In the genomic region with DNA sequence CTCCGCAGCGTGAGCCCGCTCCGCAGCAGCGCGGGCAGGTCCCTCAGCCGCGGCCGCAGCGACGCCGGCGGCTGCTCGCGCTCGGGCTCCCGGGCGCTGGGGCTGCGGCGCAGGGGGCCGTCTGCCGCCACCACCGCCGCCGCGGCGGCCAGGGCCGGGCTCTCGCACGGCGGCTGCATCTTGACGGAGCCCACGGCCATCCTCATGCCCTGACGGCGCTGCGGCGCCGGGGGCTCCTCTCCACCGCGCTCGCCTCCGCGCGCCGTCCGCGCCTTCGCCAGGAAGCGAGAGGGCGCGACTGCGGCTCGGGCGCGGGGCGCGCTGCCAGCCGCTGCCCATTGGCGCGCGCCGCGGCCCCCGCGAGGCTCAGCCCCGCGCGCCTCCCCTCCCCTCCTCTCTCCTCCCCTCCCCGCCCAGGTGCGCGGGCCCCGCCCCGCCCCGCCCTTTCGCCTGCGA, we compare ENCODE assay signal across 8 cellular contexts. TPM values are rescaled to one million over a fixed set of nuclear protein-coding genes. Genes with fewer than 3 reads are reported as not detected.
DNase-seq lines count a peak whose midpoint lies in the region; ATAC-seq and TF ChIP-seq lines count a peak whose summit lies in the region.

A gene with protein sequence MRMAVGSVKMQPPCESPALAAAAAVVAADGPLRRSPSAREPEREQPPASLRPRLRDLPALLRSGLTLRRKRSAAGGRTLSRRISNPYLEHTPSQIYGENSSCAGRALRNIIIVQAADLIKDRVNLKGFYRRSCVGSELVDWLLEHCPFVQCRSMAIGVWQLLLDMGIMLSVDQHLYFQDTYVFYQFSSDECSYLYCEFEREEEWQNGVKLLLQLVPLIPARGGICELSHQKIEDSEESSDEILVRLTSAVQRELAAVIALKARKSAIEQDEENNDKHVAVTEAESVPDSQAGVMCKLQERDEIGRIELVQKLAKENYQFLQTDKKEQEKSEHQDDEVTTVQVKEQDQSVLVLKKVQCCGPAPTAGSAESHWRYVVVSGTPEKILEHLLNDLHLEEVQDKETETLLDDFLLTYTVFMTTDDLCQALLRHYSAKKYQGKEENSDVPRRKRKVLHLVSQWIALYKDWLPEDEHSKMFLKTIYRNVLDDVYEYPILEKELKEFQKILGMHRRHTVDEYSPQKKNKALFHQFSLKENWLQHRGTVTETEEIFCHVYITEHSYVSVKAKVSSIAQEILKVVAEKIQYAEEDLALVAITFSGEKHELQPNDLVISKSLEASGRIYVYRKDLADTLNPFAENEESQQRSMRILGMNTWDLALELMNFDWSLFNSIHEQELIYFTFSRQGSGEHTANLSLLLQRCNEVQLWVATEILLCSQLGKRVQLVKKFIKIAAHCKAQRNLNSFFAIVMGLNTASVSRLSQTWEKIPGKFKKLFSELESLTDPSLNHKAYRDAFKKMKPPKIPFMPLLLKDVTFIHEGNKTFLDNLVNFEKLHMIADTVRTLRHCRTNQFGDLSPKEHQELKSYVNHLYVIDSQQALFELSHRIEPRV (minus strand): TSS at position 300 of the 456 bp plus-strand sequence. CDS start 94 bp downstream, at position 206.

- H3K4me3 ChIP-seq in PC-9 (peak within 1 kb of the TSS; percentile 83), endodermal cell (ENCODE audit: low read length) (peak within 1 kb of the TSS; percentile 79), mucosa of rectum (ENCODE audit: low read length in 2 of 2) (peak within 1 kb of the TSS; percentile 86 to 89)

- no peaks in the 10 kb centered on the region for H4K20me1 ChIP-seq in PC-9 (ENCODE audit: insufficient read depth)

- H3K27ac ChIP-seq in PC-9 (no peak within 1 kb of the TSS), endodermal cell (ENCODE audit: low read depth, low read length) (no peak within 1 kb of the TSS), mucosa of rectum (ENCODE audit: low read depth in 2 of 2, low read length in 2 of 2) (peak within 1 kb of the TSS; percentile 84 to 87)

- H3K9ac ChIP-seq in endodermal cell (ENCODE audit: extremely low read depth, low read length, poor library complexity, severe bottlenecking): no peak within 1 kb of the TSS
- H3K9ac ChIP-seq in mucosa of rectum (ENCODE audit: low read depth in 1 of 2, low read length in 2 of 2): peak within 1 kb of the TSS; percentile 66 to 73

- H3K4me1 ChIP-seq in PC-9 (replicated peaks; ENCODE audit: insufficient read depth) (peaks cover 38% of the 10 kb centered on the region), endodermal cell (ENCODE audit: control insufficient read depth, insufficient read depth, low read length) (peaks cover 6% of the 10 kb centered on the region), mucosa of rectum (ENCODE audit: control insufficient read depth in 2 of 2, insufficient read depth in 2 of 2, low read length in 2 of 2) (peaks cover 7 to 23% of the 10 kb centered on the region in 2 donors)

- peak; percentile 51 for ATAC-seq in GM18520 (IDR thresholded peaks at IDR 0.05; ENCODE audit: unreplicated experiment)
- peak; percentile 46 for ATAC-seq in HG03159 (IDR thresholded peaks at IDR 0.05; ENCODE audit: unreplicated experiment)
- no peak for ATAC-seq in GM21526 (IDR thresholded peaks at IDR 0.05; ENCODE audit: low FRiP score, unreplicated experiment)

- H2AFZ ChIP-seq in PC-9: peak within 1 kb of the TSS; percentile 91

- H3K9me3 ChIP-seq in PC-9 (ENCODE audit: insufficient read depth, low read depth) (peaks cover 4% of the 10 kb centered on the region; the same call in 1 of the 2 replicates), endodermal cell (ENCODE audit: control insufficient read depth, low read length) (peaks cover 21% of the 10 kb centered on the region), mucosa of rectum (ENCODE audit: control insufficient read depth in 2 of 2, low read length in 2 of 2) (no peaks in the 10 kb centered on the region)

- H3K9me2 ChIP-seq in PC-9 (ENCODE audit: insufficient read depth): no peaks in the 10 kb centered on the region

- CTCF ChIA-PET in PC-9 (lab: Charles Lee): no interaction called here

- POLR2A ChIA-PET in PC-9 (lab: Charles Lee; ENCODE audit: unreplicated experiment): no interaction called here

- peaks cover 41% of the 10 kb centered on the region for H3K79me2 ChIP-seq in PC-9 (ENCODE audit: low read depth)

- no peaks in the 10 kb centered on the region for H3K27me3 ChIP-seq in PC-9 (ENCODE audit: insufficient read depth, low read depth)
- peaks cover 20% of the 10 kb centered on the region for H3K27me3 ChIP-seq in endodermal cell (ENCODE audit: control insufficient read depth, insufficient read depth, low read length, poor library complexity, severe bottlenecking)
- peaks cover 0 to 5% of the 10 kb centered on the region in 2 donors for H3K27me3 ChIP-seq in mucosa of rectum (ENCODE audit: control insufficient read depth in 2 of 2, insufficient read depth in 2 of 2, low read length in 2 of 2)

- no TSS peak for BruUV-seq in PC-9 (replicated peaks; lab: Mats Ljungman, UMichigan)

- H3K27ac Mint-ChIP-seq in endodermal cell: no peak within 1 kb of the TSS

- no peaks in the 10 kb centered on the region for H3K36me3 ChIP-seq in PC-9 (ENCODE audit: low read depth)
- no peaks in the 10 kb centered on the region for H3K36me3 ChIP-seq in endodermal cell (ENCODE audit: control insufficient read depth, insufficient read depth, low read length)
- H3K36me3 ChIP-seq in mucosa of rectum (ENCODE audit: control insufficient read depth in 2 of 2, insufficient read depth in 2 of 2, low read length in 2 of 2): no peaks in the 10 kb centered on the region

- WGBS in endodermal cell (ENCODE audit: insufficient coverage in 1 of 2, insufficient read length in 1 of 2), 2 experiments: 0% methylated on average over 1 to 72 of the region's 76 CpGs

- peak within 1 kb of the TSS; percentile 69 for H3K4me3 Mint-ChIP-seq in endodermal cell

- H3K36me3 Mint-ChIP-seq in endodermal cell (ENCODE audit: low read depth): peaks cover 6% of the 10 kb centered on the region

- peaks cover 16% of the 10 kb centered on the region for H3K9me3 Mint-ChIP-seq in endodermal cell

- H3K27me3 Mint-ChIP-seq in endodermal cell (ENCODE audit: insufficient read depth): peaks cover 36% of the 10 kb centered on the region

- H3K4me1 Mint-ChIP-seq in endodermal cell: peaks cover 22% of the 10 kb centered on the region

- H3K4me2 ChIP-seq in PC-9: peak within 1 kb of the TSS; percentile 96

- peaks cover 21% of the 10 kb centered on the region; the same call in 1 of the 2 replicates for H3F3A ChIP-seq in PC-9 (ENCODE audit: insufficient read depth, low read depth)

- TF ChIP-seq CTCF in PC-9 (conservative IDR thresholded peaks at IDR 0.05): no peak
- no peak for TF ChIP-seq CTCF in endodermal cell (conservative IDR thresholded peaks at IDR 0.05)

- DNase-seq in AG20443 (ENCODE audit: low spot score): peak; percentile 69
- peak in 1 of 2 experiments; percentile 67 for DNase-seq in PC-9
- DNase-seq in endodermal cell: peak; percentile 85
- no peak for DNase-seq in H4 (ENCODE audit: low spot score)

- intact Hi-C loops in PC-9 (cut with micrococcal nuclease; ENCODE audit: unreplicated experiment): loop anchor here (1.0 to 2.0 kb wide), 2 partner anchors 86 to 131 kb away; no protein-coding TSS in a partner anchor

RNA-seq across cellular contexts. Expression of the gene that starts here (rescaled TPM):
- 16.4 and 16.6 TPM in 2 replicates for total RNA-seq in PC-9 (2021)
- 10 to 100 TPM; 16.7 to 23.2 TPM for total RNA-seq in endodermal cell
- polyA plus RNA-seq in endodermal cell (2013, experiment 1 of 2): 4.8 TPM
- polyA plus RNA-seq in endodermal cell (2013, experiment 2 of 2): 4.7 TPM
- total RNA-seq in H4 (2014; rRNA removed; shearing (Covaris generic)): 0.85 and 2.4 TPM in 2 replicates

Comparison
In these comparisons a context has a peak if more than half of its experiments do, and no peak if none do; other contexts are left out.
1. H3K27ac ChIP-seq: peak in mucosa of rectum (2 of 2); none in PC-9 (single experiment) and endodermal cell (single experiment).
2. Peak in every context shown above with its lines, with median percentiles within 50 percentile points of each other: H3K4me3 ChIP-seq.